In genomic region chr3:123201557-123202427, GRCh38 we compare ENCODE assay signal across 1 cellular context.
TF ChIP-seq lines count a peak whose summit lies in the region.

Gene SEC22A (plus strand): TSS chr3:123201943. CDS start chr3:123209218, 7,275 bp downstream.

TF ChIP-seq in HepG2, 621 proteins besides CTCF, POLR2A, EP300 and RAD21 (continued from another document and continues in another):
- no peak for TF ChIP-seq AHDC1 (CRISPR knock-in tag; IDR thresholded peaks at IDR 0.05; ENCODE audit: borderline replicate concordance)
- TF ChIP-seq THAP11 (CRISPR knock-in tag; IDR thresholded peaks at IDR 0.05) = peak; percentile 81
- peak; percentile 80 for TF ChIP-seq SP2 (CRISPR knock-in tag; IDR thresholded peaks at IDR 0.05)
- TF ChIP-seq ZNF749 (CRISPR knock-in tag; IDR thresholded peaks at IDR 0.05; ENCODE audit: borderline replicate concordance) = no peak
- no peak for TF ChIP-seq ZNF652 (CRISPR knock-in tag; IDR thresholded peaks at IDR 0.05; ENCODE audit: borderline replicate concordance, low read depth)
- no peak for TF ChIP-seq ATF6 (CRISPR knock-in tag; conservative IDR thresholded peaks at IDR 0.05)
- TF ChIP-seq ZNF280B (CRISPR knock-in tag; IDR thresholded peaks at IDR 0.05; ENCODE audit: borderline replicate concordance) = no peak; the same call in 1 of the 2 replicates
- TF ChIP-seq ZNF547 (CRISPR knock-in tag; IDR thresholded peaks at IDR 0.05) = no peak; the same call in 1 of the 2 replicates
- no peak; the same call in 1 of the 2 replicates for TF ChIP-seq FOXK2 (IDR thresholded peaks at IDR 0.05)
- TF ChIP-seq GLI4 (CRISPR knock-in tag; IDR thresholded peaks at IDR 0.05; ENCODE audit: borderline replicate concordance) = no peak
- no peak for TF ChIP-seq ZNF816 (CRISPR knock-in tag; IDR thresholded peaks at IDR 0.05; ENCODE audit: borderline replicate concordance)
- no peak for TF ChIP-seq CERS6 (CRISPR knock-in tag; IDR thresholded peaks at IDR 0.05)
- peak; percentile 22; the same call in 1 of the 2 replicates for TF ChIP-seq MAZ (IDR thresholded peaks at IDR 0.05; ENCODE audit: borderline replicate concordance, low read depth, low read length)
- TF ChIP-seq MAZ (CRISPR knock-in tag; IDR thresholded peaks at IDR 0.05; ENCODE audit: low read depth) = peak; percentile 43; the same call in 1 of the 2 replicates
- peak; percentile 76; the same call in 1 of the 2 replicates for TF ChIP-seq ZMYM4 (CRISPR knock-in tag; IDR thresholded peaks at IDR 0.05)
- peak; percentile 45; the same call in 1 of the 2 replicates for TF ChIP-seq MTERF4 (CRISPR knock-in tag; IDR thresholded peaks at IDR 0.05)
- TF ChIP-seq ZNF263 (CRISPR knock-in tag; IDR thresholded peaks at IDR 0.05) = peak; percentile 10; the same call in 1 of the 2 replicates
- no peak for TF ChIP-seq ZNF292 (CRISPR knock-in tag; IDR thresholded peaks at IDR 0.05; ENCODE audit: borderline replicate concordance, low read depth)
- TF ChIP-seq ZNF414 (CRISPR knock-in tag; IDR thresholded peaks at IDR 0.05) = no peak
- no peak for TF ChIP-seq RORA (CRISPR knock-in tag; IDR thresholded peaks at IDR 0.05)
- TF ChIP-seq ZNF264 (CRISPR knock-in tag; IDR thresholded peaks at IDR 0.05) = no peak
- TF ChIP-seq ATF4 (CRISPR knock-in tag; IDR thresholded peaks at IDR 0.05) = no peak
- no peak for TF ChIP-seq RARG (CRISPR knock-in tag; IDR thresholded peaks at IDR 0.05; ENCODE audit: low read depth)
- TF ChIP-seq ZMAT5 (CRISPR knock-in tag; IDR thresholded peaks at IDR 0.05; ENCODE audit: borderline replicate concordance, low read depth) = no peak
- no peak for TF ChIP-seq EEA1 (CRISPR knock-in tag; IDR thresholded peaks at IDR 0.05; ENCODE audit: borderline replicate concordance)
- TF ChIP-seq FLYWCH1 (CRISPR knock-in tag; IDR thresholded peaks at IDR 0.05) = no peak
- peak; percentile 25 for TF ChIP-seq YY1 (IDR thresholded peaks at IDR 0.05; ENCODE audit: insufficient read depth, insufficient replicate concordance, low read depth, low read length)
- no peak for TF ChIP-seq ZBTB39 (CRISPR knock-in tag; IDR thresholded peaks at IDR 0.05)
- TF ChIP-seq SOX13 (IDR thresholded peaks at IDR 0.05) = no peak
- TF ChIP-seq SOX13 (CRISPR knock-in tag; conservative IDR thresholded peaks at IDR 0.05 in 1 of 2, IDR thresholded peaks at IDR 0.05 in 1 of 2) = no peak
- TF ChIP-seq ATM (IDR thresholded peaks at IDR 0.05; ENCODE audit: borderline replicate concordance) = no peak
- TF ChIP-seq ZNF569 (CRISPR knock-in tag; IDR thresholded peaks at IDR 0.05; ENCODE audit: borderline replicate concordance) = no peak
- no peak; the same call in 1 of the 2 replicates for TF ChIP-seq ZBTB7A (CRISPR knock-in tag; IDR thresholded peaks at IDR 0.05)
- TF ChIP-seq DRAP1 (CRISPR knock-in tag; IDR thresholded peaks at IDR 0.05) = peak; percentile 29; the same call in 1 of the 2 replicates
- no peak for TF ChIP-seq ZIK1 (CRISPR knock-in tag; IDR thresholded peaks at IDR 0.05; ENCODE audit: borderline replicate concordance, low read depth)
- peak; percentile 22 for TF ChIP-seq ZNF781 (CRISPR knock-in tag; IDR thresholded peaks at IDR 0.05; ENCODE audit: borderline replicate concordance, not compliant biosample characterization)
- TF ChIP-seq AGO1 (IDR thresholded peaks at IDR 0.05; ENCODE audit: low read depth, low read length, poor library complexity, severe bottlenecking) = peak; percentile 76
- no peak for TF ChIP-seq SSRP1 (CRISPR knock-in tag; IDR thresholded peaks at IDR 0.05)
- TF ChIP-seq CHD4 (IDR thresholded peaks at IDR 0.05; ENCODE audit: borderline replicate concordance, low read length) = no peak
- TF ChIP-seq KDM5A (IDR thresholded peaks at IDR 0.05; ENCODE audit: borderline replicate concordance, low read length) = peak; percentile 88
- TF ChIP-seq CEBPZ (IDR thresholded peaks at IDR 0.05; ENCODE audit: low read length) = no peak
- TF ChIP-seq ZNF232 (CRISPR knock-in tag; IDR thresholded peaks at IDR 0.05; ENCODE audit: borderline replicate concordance) = no peak; the same call in 1 of the 2 replicates
- TF ChIP-seq ZEB1 (IDR thresholded peaks at IDR 0.05; ENCODE audit: insufficient replicate concordance, low read depth) = peak; percentile 19
- no peak for TF ChIP-seq HOXD1 (CRISPR knock-in tag; IDR thresholded peaks at IDR 0.05)
